Comparison of ENCODE assay signal across 10 cellular contexts in genomic region chr2:72136933-72137497, GRCh38. TPM values are rescaled to one million over a fixed set of nuclear protein-coding genes. Genes with fewer than 3 reads are reported as not detected.
DNase-seq lines count a peak whose midpoint lies in the region; ATAC-seq and TF ChIP-seq lines count a peak whose summit lies in the region.
"Had no signal": no experiment of that assay in that cellular context is flagged by ENCODE, and none has a peak within 500 bp of the region (broad histone marks: within the 10 kb centered on the region; RNA-seq: fewer than 3 reads in every experiment).

No MANE protein-coding gene starts in this region.

- H4K20me1 ChIP-seq in OCI-LY3 (ENCODE audit: insufficient read depth, low read length): no peaks in the 10 kb centered on the region

- H3K4me3 ChIP-seq in OCI-LY3 (ENCODE audit: low read length) (no peak overlapping the region), upper lobe of right lung (no peak overlapping the region)

- peak overlapping the region; percentile 42 for H3K4me2 ChIP-seq in OCI-LY3 (ENCODE audit: low read length)

- peak overlapping the region; percentile 94 for H2AFZ ChIP-seq in OCI-LY3 (ENCODE audit: low read depth, low read length)
- H2AFZ ChIP-seq: parathyroid adenoma had no signal

- H3K9me3 ChIP-seq in OCI-LY3 (ENCODE audit: insufficient read depth, low read length) (no peaks in the 10 kb centered on the region), upper lobe of right lung (no peaks in the 10 kb centered on the region)
- H3K9me3 ChIP-seq: heart left ventricle had no signal

- no peaks in the 10 kb centered on the region for H3K4me1 ChIP-seq in OCI-LY3 (ENCODE audit: low read length)
- no peaks in the 10 kb centered on the region for H3K4me1 ChIP-seq in upper lobe of right lung
- H3K4me1 ChIP-seq: parathyroid adenoma had no signal

- intact Hi-C loops in upper lobe of right lung (cut with DNase I): no loop called here

- TF ChIP-seq CTCF in OCI-LY3 (IDR thresholded peaks at IDR 0.05; ENCODE audit: low read depth, low read length) (no peak), upper lobe of right lung (IDR thresholded peaks at IDR 0.05) (no peak)

- ATAC-seq in HG02798 (IDR thresholded peaks at IDR 0.05; ENCODE audit: poor library complexity, unreplicated experiment): peak; percentile 22
- no peak for ATAC-seq in upper lobe of right lung

- peak; percentile 30 for DNase-seq in activated effector memory CD4-positive, alpha-beta T cell treated with anti-CD3 and anti-CD28 coated beads, Interleukin-2, amount 50 U/mL, for 16 hours
- no peak for DNase-seq in activated effector memory CD4-positive, alpha-beta T cell treated with Interleukin-2 at 50 U/mL for 16 hours
- peak; percentile 52 for DNase-seq in upper lobe of right lung
- no peak for DNase-seq in DMS53 (lab: John Stamatoyannopoulos, UW)
- no peak for DNase-seq in NCI-H2081 treated with DMSO at 0.1 percent for 48 hours (lab: John Stamatoyannopoulos, UW)
- no peak for DNase-seq in pons (ENCODE audit: low spot score)

- H3K9ac ChIP-seq in OCI-LY3 (ENCODE audit: low read length): no peak overlapping the region
- H3K9ac ChIP-seq: parathyroid adenoma had no signal

- H3K79me2 ChIP-seq in OCI-LY3 (ENCODE audit: low read length): no peaks in the 10 kb centered on the region
- H3K79me2 ChIP-seq: parathyroid adenoma had no signal

- H3K27ac ChIP-seq in OCI-LY3 (ENCODE audit: low read length): no peak overlapping the region
- H3K27ac ChIP-seq in upper lobe of right lung: no peak overlapping the region
- H3K27ac ChIP-seq: parathyroid adenoma had no signal

- H3K36me3 ChIP-seq in OCI-LY3 (replicated peaks; ENCODE audit: low read depth, low read length) (no peaks in the 10 kb centered on the region), upper lobe of right lung (no peaks in the 10 kb centered on the region)
- H3K36me3 ChIP-seq: heart left ventricle had no signal

- H3K27me3 ChIP-seq in OCI-LY3 (ENCODE audit: low read depth, low read length) (no peaks in the 10 kb centered on the region), upper lobe of right lung (peaks cover 1% of the 10 kb centered on the region)
- H3K27me3 ChIP-seq: heart left ventricle had no signal

RNA-seq across cellular contexts. Expression of gene CYP26B1, which starts 10.6 kb away (rescaled TPM):
- total RNA-seq in upper lobe of right lung: 3.8 TPM

Comparison
In these comparisons a context has a peak if more than half of its experiments do, and no peak if none do; other contexts are left out.
1. DNase-seq: peak in activated effector memory CD4-positive, alpha-beta T cell treated with anti-CD3 and anti-CD28 coated beads, Interleukin-2, amount 50 U/mL, for 16 hours (single experiment) and upper lobe of right lung (single experiment); none in activated effector memory CD4-positive, alpha-beta T cell treated with Interleukin-2 at 50 U/mL for 16 hours (single experiment), DMS53 (single experiment), NCI-H2081 treated with DMSO at 0.1 percent for 48 hours (single experiment) and pons (single experiment).